In genomic region chr19:54207908-54208783, GRCh38 we compare ENCODE assay signal across 8 cellular contexts. TPM values are rescaled to one million over a fixed set of nuclear protein-coding genes. Genes with fewer than 3 reads are reported as not detected.
DNase-seq lines count a peak whose midpoint lies in the region; ATAC-seq and TF ChIP-seq lines count a peak whose summit lies in the region.

No MANE protein-coding gene starts in this region.

- H3K4me2 ChIP-seq in GM23248 (ENCODE audit: unreplicated experiment): no peak overlapping the region

- H3K27me3 ChIP-seq in GM23248 (replicated peaks; ENCODE audit: insufficient read depth) (no peaks in the 10 kb centered on the region), right atrium auricular region (no peaks in the 10 kb centered on the region)

- 77 to 79% methylated on average over 21 of the region's 21 CpGs for WGBS in GM23248 (ENCODE audit: low coverage in 1 of 2, low lambda C conversion rate in 2 of 2, missing lambda C conversion rate in 2 of 2), 2 experiments

- peaks cover 3% of the 10 kb centered on the region for H3K9me3 Mint-ChIP-seq in activated naive CD8-positive, alpha-beta T cell treated with anti-CD3 and anti-CD28 coated beads for 36 hours

- peak overlapping the region; percentile 88 for H3K27ac Mint-ChIP-seq in activated naive CD8-positive, alpha-beta T cell treated with anti-CD3 and anti-CD28 coated beads for 36 hours

- H3K4me1 Mint-ChIP-seq in activated naive CD8-positive, alpha-beta T cell treated with anti-CD3 and anti-CD28 coated beads for 36 hours: peaks cover 77% of the 10 kb centered on the region

- H3K36me3 ChIP-seq in GM23248 (ENCODE audit: low read depth) (peaks cover 28% of the 10 kb centered on the region), right atrium auricular region (peaks cover 53% of the 10 kb centered on the region)

- H3K27ac ChIP-seq in GM23248 (0 out of 2 replicates have a peak overlapping the region, but pooled peaks have one; percentile 70), right atrium auricular region (peak overlapping the region; percentile 71 to 74)

- no peaks in the 10 kb centered on the region for H3K9me2 ChIP-seq in GM23248 (ENCODE audit: insufficient read depth)

- TF ChIP-seq CTCF in right atrium auricular region (IDR thresholded peaks at IDR 0.05): no peak

- peak; percentile 73 for ATAC-seq in sciatic nerve

- H3K4me3 ChIP-seq in GM23248 (no peak overlapping the region), right atrium auricular region (no peak overlapping the region)

- peaks cover 23% of the 10 kb centered on the region; the same call in 1 of the 2 replicates for H4K20me1 ChIP-seq in GM23248 (ENCODE audit: insufficient read depth)

- DNase-seq in DMS 273 (lab: John Stamatoyannopoulos, UW; ENCODE audit: unreplicated experiment) (peak; percentile 85), GM23248 (peak; percentile 30), NOMO-1 (lab: John Stamatoyannopoulos, UW; ENCODE audit: unreplicated experiment in 2 of 2) (peak; percentile 97 to 100), right atrium auricular region (ENCODE audit: low spot score) (peak; percentile 88), sciatic nerve (ENCODE audit: low spot score) (peak; percentile 73), NCI-H510A treated with DMSO at 0.1 percent for 48 hours (lab: John Stamatoyannopoulos, UW) (no peak), HuH-7.5 (ENCODE audit: low spot score) (no peak)
- DNase-seq in activated naive CD8-positive, alpha-beta T cell treated with anti-CD3 and anti-CD28 coated beads for 36 hours: peak; percentile 77

- in situ Hi-C loops in GM23248 (cut with MboI): no loop called here

- peaks cover 47% of the 10 kb centered on the region for H3F3A ChIP-seq in GM23248 (ENCODE audit: insufficient read depth)

- intact Hi-C loops in sciatic nerve (cut with DNase I): no loop called here

- no peak overlapping the region for H2AFZ ChIP-seq in GM23248

- peak overlapping the region; percentile 25; the same call in 1 of the 2 replicates for H3K9ac ChIP-seq in GM23248

- H3K4me1 ChIP-seq in GM23248 (ENCODE audit: insufficient read depth) (peaks cover 21% of the 10 kb centered on the region), right atrium auricular region (peaks cover 0 to 76% of the 10 kb centered on the region in 2 donors)

- H3K9me3 ChIP-seq in GM23248 (ENCODE audit: low read depth) (no peaks in the 10 kb centered on the region), right atrium auricular region (no peaks in the 10 kb centered on the region)

- peaks cover 75% of the 10 kb centered on the region for H3K36me3 Mint-ChIP-seq in activated naive CD8-positive, alpha-beta T cell treated with anti-CD3 and anti-CD28 coated beads for 36 hours

- H3K79me2 ChIP-seq in GM23248 (ENCODE audit: insufficient read depth): peaks cover 93% of the 10 kb centered on the region

- H3K27me3 Mint-ChIP-seq in activated naive CD8-positive, alpha-beta T cell treated with anti-CD3 and anti-CD28 coated beads for 36 hours: peaks cover 4% of the 10 kb centered on the region

- peak overlapping the region; percentile 41 for H3K4me3 Mint-ChIP-seq in activated naive CD8-positive, alpha-beta T cell treated with anti-CD3 and anti-CD28 coated beads for 36 hours

RNA-seq across cellular contexts. Expression of gene RPS9, which starts 7.5 kb away (rescaled TPM):
- total RNA-seq in GM23248 (2014; rRNA removed; shearing (Covaris generic)): 1,319 and 1,498 TPM in 2 replicates
- 395 and 404 TPM in 2 replicates for polyA plus RNA-seq in GM23248 (2016; fragmentation: Nextera tagmentation; extraction: Ambion mirVana)
- total RNA-seq in activated naive CD8-positive, alpha-beta T cell treated with anti-CD3 and anti-CD28 coated beads for 36 hours: 1,000 to 10,000 TPM; 1,783 to 1,787 TPM
- total RNA-seq in right atrium auricular region (1,000 to 10,000 TPM; 1,068 to 1,279 TPM), sciatic nerve (1,121 TPM)

RNA-seq across cellular contexts. Expression of gene LILRB3, which starts 14.7 kb away (rescaled TPM):
- total RNA-seq in GM23248 (2014; rRNA removed; shearing (Covaris generic)): not detected in 2 replicates
- polyA plus RNA-seq in GM23248 (2016; fragmentation: Nextera tagmentation; extraction: Ambion mirVana): 0.13 and 0.53 TPM in 2 replicates
- total RNA-seq in activated naive CD8-positive, alpha-beta T cell treated with anti-CD3 and anti-CD28 coated beads for 36 hours: not detected
- total RNA-seq in right atrium auricular region (1 to 10 TPM; 2.0 to 8.8 TPM), sciatic nerve (23.9 TPM)

RNA-seq across cellular contexts. Expression of gene TSEN34, which starts 17.0 kb away (rescaled TPM):
- 102 and 105 TPM in 2 replicates for total RNA-seq in GM23248 (2014; rRNA removed; shearing (Covaris generic))
- polyA plus RNA-seq in GM23248 (2016; fragmentation: Nextera tagmentation; extraction: Ambion mirVana): 90.0 TPM in 2 replicates
- 10 to 100 TPM; 15.5 to 16.4 TPM for total RNA-seq in activated naive CD8-positive, alpha-beta T cell treated with anti-CD3 and anti-CD28 coated beads for 36 hours
- total RNA-seq in right atrium auricular region (10 to 100 TPM; 36.7 to 37.0 TPM), sciatic nerve (24.3 TPM)

RNA-seq across cellular contexts. Expression of gene MBOAT7, which starts 18.8 kb away (rescaled TPM):
- 109 and 157 TPM in 2 replicates for total RNA-seq in GM23248 (2014; rRNA removed; shearing (Covaris generic))
- 133 and 144 TPM in 2 replicates for polyA plus RNA-seq in GM23248 (2016; fragmentation: Nextera tagmentation; extraction: Ambion mirVana)
- 10 to 100 TPM; 57.0 to 57.1 TPM for total RNA-seq in activated naive CD8-positive, alpha-beta T cell treated with anti-CD3 and anti-CD28 coated beads for 36 hours
- total RNA-seq in right atrium auricular region (10 to 100 TPM; 27.0 to 37.0 TPM), sciatic nerve (56.0 TPM)

RNA-seq across cellular contexts. Expression of gene LILRA6, which starts 34.4 kb away (rescaled TPM):
- total RNA-seq in GM23248 (2014; rRNA removed; shearing (Covaris generic)): not detected in 2 replicates
- polyA plus RNA-seq in GM23248 (2016; fragmentation: Nextera tagmentation; extraction: Ambion mirVana): not detected in 2 replicates
- total RNA-seq in activated naive CD8-positive, alpha-beta T cell treated with anti-CD3 and anti-CD28 coated beads for 36 hours: not detected
- total RNA-seq in right atrium auricular region: 1 to 10 TPM in 1 of 2 donors, not detected in 1; 1.7 TPM
- 11.4 TPM for total RNA-seq in sciatic nerve

Comparison
In these comparisons a context has a peak if more than half of its experiments do, and no peak if none do; other contexts are left out.
1. DNase-seq: peak in DMS 273 (single experiment), GM23248 (single experiment), NOMO-1 (2 of 2), activated naive CD8-positive, alpha-beta T cell treated with anti-CD3 and anti-CD28 coated beads for 36 hours (single experiment), right atrium auricular region (single experiment) and sciatic nerve (single experiment); none in NCI-H510A treated with DMSO at 0.1 percent for 48 hours (single experiment) and HuH-7.5 (single experiment).